ENCODE assay signal across 10 cellular contexts in genomic region chr17:45145035-45145389, GRCh38. TPM values are rescaled to one million over a fixed set of nuclear protein-coding genes. Genes with fewer than 3 reads are reported as not detected.
DNase-seq lines count a peak whose midpoint lies in the region; ATAC-seq and TF ChIP-seq lines count a peak whose summit lies in the region.
"Had no signal": no experiment of that assay in that cellular context is flagged by ENCODE, and none has a peak within 500 bp of the region (broad histone marks: within the 10 kb centered on the region; RNA-seq: fewer than 3 reads in every experiment).

No MANE protein-coding gene starts in this region.

- H3K4me2 ChIP-seq in BLaER1 (peak overlapping the region; percentile 98), parathyroid adenoma (ENCODE audit: low read length) (no peak overlapping the region)

- no peak for TF ChIP-seq CTCF in RWPE2 (IDR thresholded peaks at IDR 0.05; ENCODE audit: poor library complexity, severe bottlenecking)
- TF ChIP-seq CTCF in heart right ventricle (IDR thresholded peaks at IDR 0.05): no peak
- TF ChIP-seq CTCF in parathyroid adenoma (IDR thresholded peaks at IDR 0.05): no peak

- peaks cover 50% of the 10 kb centered on the region for H3K4me1 ChIP-seq in BLaER1
- H3K4me1 ChIP-seq in RWPE2 (ENCODE audit: insufficient read depth, poor library complexity, severe bottlenecking): peaks cover 11% of the 10 kb centered on the region
- peaks cover 6 to 39% (median 33%) of the 10 kb centered on the region in 9 donors for H3K4me1 ChIP-seq in heart right ventricle
- H3K4me1 ChIP-seq in parathyroid adenoma: no peaks in the 10 kb centered on the region

- H2AFZ ChIP-seq in parathyroid adenoma: no peak overlapping the region

- H3K36me3 ChIP-seq in BLaER1: no peaks in the 10 kb centered on the region
- H3K36me3 ChIP-seq in RWPE2 (ENCODE audit: low read depth): no peaks in the 10 kb centered on the region
- peaks cover 0 to 2% (median 0%) of the 10 kb centered on the region in 9 donors for H3K36me3 ChIP-seq in heart right ventricle
- no peaks in the 10 kb centered on the region for H3K36me3 ChIP-seq in parathyroid adenoma (ENCODE audit: control insufficient read depth, insufficient read depth, low read length)

- ATAC-seq in RWPE2 (ENCODE audit: low read depth) (no peak), heart right ventricle (no peak), GM21825 (IDR thresholded peaks at IDR 0.05; ENCODE audit: unreplicated experiment) (no peak)

- H3K27ac ChIP-seq in BLaER1 (peak overlapping the region; percentile 86), RWPE2 (ENCODE audit: poor library complexity, severe bottlenecking) (peak overlapping the region; percentile 44), heart right ventricle (peak overlapping the region; percentile 74 to 96 (median 92)), parathyroid adenoma (peak overlapping the region; percentile 69)

- DNase-seq in RWPE2 (ENCODE audit: low spot score) (no peak), heart right ventricle (no peak), D341Med (ENCODE audit: low spot score) (no peak), DMS79 treated with DMSO at 0.1 percent for 48 hours (lab: John Stamatoyannopoulos, UW) (no peak), CD1c-positive myeloid dendritic cell (ENCODE audit: extremely low spot score) (no peak)
- DNase-seq: DND-41, NCI-H1092 treated with DMSO at 0.1 percent for 48 hours had no signal

- H3K4me3 ChIP-seq in BLaER1: peak overlapping the region; percentile 65
- peak overlapping the region; percentile 17 for H3K4me3 ChIP-seq in RWPE2 (ENCODE audit: severe bottlenecking)
- peak overlapping the region in 9 of 10 donors; percentile 24 to 62 (median 54) for H3K4me3 ChIP-seq in heart right ventricle
- H3K4me3 ChIP-seq in parathyroid adenoma (ENCODE audit: low read depth, low read length): no peak overlapping the region

- intact Hi-C loops in heart right ventricle (cut with DNase I): loop anchor here in 1 of 10 donors (10.0 kb wide), 1 partner anchor 170 kb away; the partner anchor contains the start of gene MAP3K14

- H3K27me3 ChIP-seq in BLaER1 (no peaks in the 10 kb centered on the region), RWPE2 (ENCODE audit: insufficient read depth, poor library complexity, severe bottlenecking) (no peaks in the 10 kb centered on the region), heart right ventricle (no peaks in the 10 kb centered on the region), parathyroid adenoma (ENCODE audit: control insufficient read depth, insufficient read depth, low read length) (no peaks in the 10 kb centered on the region)

- no peaks in the 10 kb centered on the region for H3K9me3 ChIP-seq in BLaER1
- H3K9me3 ChIP-seq in RWPE2 (ENCODE audit: severe bottlenecking): no peaks in the 10 kb centered on the region
- no peaks in the 10 kb centered on the region for H3K9me3 ChIP-seq in heart right ventricle
- H3K9me3 ChIP-seq in parathyroid adenoma (ENCODE audit: control insufficient read depth, low read length): no peaks in the 10 kb centered on the region

- H3K9ac ChIP-seq in BLaER1 (peak overlapping the region; percentile 80), parathyroid adenoma (no peak overlapping the region)

- WGBS in heart right ventricle, 2 donors: 81 to 83% methylated on average over 8 of the region's 8 CpGs

- H3K79me2 ChIP-seq in parathyroid adenoma: no peaks in the 10 kb centered on the region

- H4K20me1 ChIP-seq in BLaER1: peaks cover 15% of the 10 kb centered on the region

RNA-seq across cellular contexts. Expression of gene HEXIM1, which starts 3.3 kb away (rescaled TPM):
- total RNA-seq in heart right ventricle: 10 to 100 TPM; 17.0 to 37.4 (median 20.1) TPM
- polyA plus RNA-seq in heart right ventricle: 10 to 100 TPM in 1 of 2 donors, 1 to 10 TPM in 1; 8.4 to 11.0 TPM

RNA-seq across cellular contexts. Expression of gene ACBD4, which starts 9.5 kb away (rescaled TPM):
- 1 to 10 TPM; 6.1 to 9.7 (median 7.3) TPM for total RNA-seq in heart right ventricle
- 10 to 100 TPM in 1 of 2 donors, 1 to 10 TPM in 1; 4.2 to 16.7 TPM for polyA plus RNA-seq in heart right ventricle

RNA-seq across cellular contexts. Expression of gene PLCD3, which starts 12.7 kb away (rescaled TPM):
- 100 to 1,000 TPM in 9 of 10 donors, 10 to 100 TPM in 1; 87.2 to 188 (median 115) TPM for total RNA-seq in heart right ventricle
- 10 to 100 TPM; 44.6 to 72.3 TPM for polyA plus RNA-seq in heart right ventricle

RNA-seq across cellular contexts. Expression of gene HEXIM2, which starts 16.7 kb away (rescaled TPM):
- 10 to 100 TPM in 1 of 10 donors, 1 to 10 TPM in 9; 4.6 to 10.3 (median 6.3) TPM for total RNA-seq in heart right ventricle
- 1 to 10 TPM; 3.0 to 6.4 TPM for polyA plus RNA-seq in heart right ventricle
